In the genomic region with DNA sequence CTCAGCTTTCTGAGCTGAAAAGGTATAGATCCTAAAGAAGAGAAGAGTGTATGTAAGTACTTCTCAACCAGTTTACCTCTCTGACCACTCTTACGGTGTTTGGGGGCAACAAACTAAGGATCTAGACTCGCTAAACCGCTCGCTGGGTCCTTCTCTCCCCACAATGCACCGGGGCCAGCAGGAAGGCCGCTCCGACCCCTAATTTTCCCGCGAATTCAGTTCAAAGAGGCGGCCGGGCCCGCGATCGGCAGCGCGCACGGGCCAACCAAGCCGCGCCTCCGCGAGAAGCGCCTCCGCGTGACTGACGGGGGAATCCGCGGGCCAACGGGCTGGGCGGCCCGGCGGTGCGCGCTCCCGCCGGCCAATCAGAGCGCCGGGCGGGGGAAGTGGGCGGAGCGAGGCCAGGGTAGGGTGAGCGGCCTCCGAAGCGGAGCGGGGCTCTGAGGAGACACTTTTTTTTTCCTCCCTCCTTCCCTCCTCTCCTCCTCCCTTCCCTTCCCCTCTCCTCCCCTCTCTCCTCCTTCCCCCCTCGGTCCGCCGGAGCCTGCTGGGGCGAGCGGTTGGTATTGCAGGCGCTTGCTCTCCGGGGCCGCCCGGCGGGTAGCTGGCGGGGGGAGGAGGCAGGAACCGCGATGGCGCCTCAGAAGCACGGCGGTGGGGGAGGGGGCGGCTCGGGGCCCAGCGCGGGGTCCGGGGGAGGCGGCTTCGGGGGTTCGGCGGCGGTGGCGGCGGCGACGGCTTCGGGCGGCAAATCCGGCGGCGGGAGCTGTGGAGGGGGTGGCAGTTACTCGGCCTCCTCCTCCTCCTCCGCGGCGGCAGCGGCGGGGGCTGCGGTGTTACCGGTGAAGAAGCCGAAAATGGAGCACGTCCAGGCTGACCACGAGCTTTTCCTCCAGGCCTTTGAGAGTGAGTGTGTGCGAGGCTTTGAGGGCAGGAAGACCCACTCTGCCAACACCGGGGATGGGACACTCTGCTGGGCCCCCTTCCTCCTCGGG, we compare ENCODE assay signal across 8 cellular contexts. TPM values are rescaled to one million over a fixed set of nuclear protein-coding genes. Genes with fewer than 3 reads are reported as not detected.
DNase-seq lines count a peak whose midpoint lies in the region; ATAC-seq and TF ChIP-seq lines count a peak whose summit lies in the region.
"Not testable (repeated sequence)": the region's sequence is repeated elsewhere in the genome, so short reads cannot be mapped to it uniquely, and the experiment has no call there.

A gene (plus strand): TSS at position 393 of the 995 bp plus-strand sequence. CDS start 240 bp downstream, at position 633.

- TF ChIP-seq CTCF in astrocyte of the cerebellum (IDR thresholded peaks at IDR 0.05; ENCODE audit: low read depth, low read length, missing control alignments); uterus (IDR thresholded peaks at IDR 0.05): not testable (repeated sequence)

- DNase-seq in NCI-H2081 treated with DMSO at 0.1 percent for 48 hours (lab: John Stamatoyannopoulos, UW) (peak; percentile 4), T1000 (lab: John Stamatoyannopoulos, UW) (peak; percentile 92), astrocyte of the cerebellum (ENCODE audit: low read depth) (peak; percentile 60), hippocampal formation (lab: John Stamatoyannopoulos, UW) (peak; percentile 84 to 85), renal cortical epithelial cell (ENCODE audit: low read depth) (peak; percentile 69), uterus (peak; percentile 76 to 90)

- H3K27ac ChIP-seq in uterus: peak within 1 kb of the TSS; percentile 97

- H3K27me3 ChIP-seq in uterus: not testable (repeated sequence)

- H3K36me3 ChIP-seq in uterus: not testable (repeated sequence)

- peak; percentile 93 for ATAC-seq in GM18511 (IDR thresholded peaks at IDR 0.05; ENCODE audit: unreplicated experiment)
- peak; percentile 88 for ATAC-seq in HG03025 (IDR thresholded peaks at IDR 0.05; ENCODE audit: low FRiP score, unreplicated experiment)

- not testable (repeated sequence) for H3K4me1 ChIP-seq in uterus

- peak; percentile 41 to 51 for TF ChIP-seq POLR2A in uterus (IDR thresholded peaks at IDR 0.05)

- H3K9me3 ChIP-seq in uterus: not testable (repeated sequence)

- in situ Hi-C loops in astrocyte of the cerebellum (cut with HindIII; ENCODE audit: low sequenced_read_pairs): not testable (repeated sequence)

- intact Hi-C loops in uterus (cut with DNase I; ENCODE audit: low total_unique reads): not testable (repeated sequence)

- H3K4me3 ChIP-seq in astrocyte of the cerebellum (ENCODE audit: low read depth, low read length) (peak within 1 kb of the TSS; percentile 61), uterus (peak within 1 kb of the TSS; percentile 69 to 99)

RNA-seq across cellular contexts. Expression of the gene that starts here (rescaled TPM):
- total RNA-seq in renal cortical epithelial cell: 20.1 and 45.2 TPM in 2 replicates
- total RNA-seq in uterus: 10 to 100 TPM in 3 of 4 donors, 1 to 10 TPM in 1; 9.7 to 53.9 (median 34.4) TPM

Comparison
In these comparisons a context has a peak if more than half of its experiments do, and no peak if none do; other contexts are left out.
1. Peak in every context shown above with its lines: DNase-seq, ATAC-seq, H3K4me3 ChIP-seq and H3K27ac ChIP-seq.
2. DNase-seq: peak in every context shown above with its lines; median percentile 92 in T1000; 84 in hippocampal formation; 83 in uterus; 69 in renal cortical epithelial cell; 60 in astrocyte of the cerebellum; 4 in NCI-H2081 treated with DMSO at 0.1 percent for 48 hours.